ENCODE assay signal across 22 cellular contexts in genomic region chr4:19005211-19005610, GRCh38.
DNase-seq lines count a peak whose midpoint lies in the region; ATAC-seq and TF ChIP-seq lines count a peak whose summit lies in the region.
"Had no signal": no experiment of that assay in that cellular context is flagged by ENCODE, and none has a peak within 500 bp of the region (broad histone marks: within the 10 kb centered on the region; RNA-seq: fewer than 3 reads in every experiment).

No MANE protein-coding gene starts in this region.

- H3K36me3 ChIP-seq in cardiac muscle cell (no peaks in the 10 kb centered on the region), left ventricle myocardium inferior (no peaks in the 10 kb centered on the region), brain microvascular endothelial cell (replicated peaks) (no peaks in the 10 kb centered on the region), right lobe of liver (no peaks in the 10 kb centered on the region)
- H3K36me3 ChIP-seq: lower lobe of right lung, prostate gland had no signal

- BruUV-seq in MCF 10A (replicated peaks; lab: Mats Ljungman, UMichigan) = no TSS peak

- WGBS in right lobe of liver (ENCODE audit: insufficient coverage, low coverage, low lambda C conversion rate, missing lambda C conversion rate) = 0% methylated on average over 1 of the region's 1 CpG

- H3K9me3 Mint-ChIP-seq in MCF 10A (ENCODE audit: unreplicated experiment) = no peaks in the 10 kb centered on the region
- H3K9me3 Mint-ChIP-seq: stimulated activated memory B cell treated with anti-CD40 and anti-IgM and Interleukin-4, amounts not matched to agents 10 μg/mL and 1 μg/mL and 100 μg/mL, for 72 hours had no signal

- H3K27me3 Mint-ChIP-seq in MCF 10A (ENCODE audit: insufficient read depth, unreplicated experiment) = no peaks in the 10 kb centered on the region
- H3K27me3 Mint-ChIP-seq: CD4-positive, CD25-positive, alpha-beta regulatory T cell; naive thymus-derived CD8-positive, alpha-beta T cell; stimulated activated memory B cell treated with anti-CD40 and anti-IgM and Interleukin-4, amounts not matched to agents 10 μg/mL and 1 μg/mL and 100 μg/mL, for 72 hours had no signal

- H3K27ac ChIP-seq in cardiac muscle cell (peak overlapping the region; percentile 53), left ventricle myocardium inferior (replicated peaks) (no peak overlapping the region), brain microvascular endothelial cell (no peak overlapping the region), right lobe of liver (no peak overlapping the region)
- H3K27ac ChIP-seq: dorsolateral prefrontal cortex, lower lobe of right lung, prostate gland had no signal

- no peak overlapping the region for H3K4me3 Mint-ChIP-seq in MCF 10A (ENCODE audit: unreplicated experiment)
- H3K4me3 Mint-ChIP-seq: activated naive CD4-positive, alpha-beta T cell treated with anti-CD3 and anti-CD28 coated beads for 36 hours; CD4-positive, CD25-positive, alpha-beta regulatory T cell; naive thymus-derived CD8-positive, alpha-beta T cell; stimulated activated memory B cell treated with anti-CD40 and anti-IgM and Interleukin-4, amounts not matched to agents 10 μg/mL and 1 μg/mL and 100 μg/mL, for 72 hours had no signal

- POLR2A ChIA-PET in MCF 10A (lab: Yijun Ruan, JAX) = no interaction called here

- H3K4me1 ChIP-seq in cardiac muscle cell (ENCODE audit: low read depth) = peaks cover 13% of the 10 kb centered on the region
- H3K4me1 ChIP-seq in left ventricle myocardium inferior = no peaks in the 10 kb centered on the region
- no peaks in the 10 kb centered on the region for H3K4me1 ChIP-seq in right lobe of liver
- H3K4me1 ChIP-seq: lower lobe of right lung, prostate gland had no signal

- H3K9me3 ChIP-seq in cardiac muscle cell (ENCODE audit: low read depth) (no peaks in the 10 kb centered on the region), left ventricle myocardium inferior (replicated peaks) (peaks cover 15% of the 10 kb centered on the region), right lobe of liver (no peaks in the 10 kb centered on the region)
- H3K9me3 ChIP-seq: prostate gland had no signal

- no peaks in the 10 kb centered on the region for H3K4me1 Mint-ChIP-seq in MCF 10A (ENCODE audit: insufficient read depth, unreplicated experiment)
- H3K4me1 Mint-ChIP-seq: CD4-positive, CD25-positive, alpha-beta regulatory T cell; naive thymus-derived CD8-positive, alpha-beta T cell; stimulated activated memory B cell treated with anti-CD40 and anti-IgM and Interleukin-4, amounts not matched to agents 10 μg/mL and 1 μg/mL and 100 μg/mL, for 72 hours had no signal

- H3K4me3 ChIP-seq in cardiac muscle cell (no peak overlapping the region), left ventricle myocardium inferior (no peak overlapping the region), brain microvascular endothelial cell (ENCODE audit: low read depth, low read length) (no peak overlapping the region), right lobe of liver (no peak overlapping the region)
- H3K4me3 ChIP-seq: dorsolateral prefrontal cortex, lower lobe of right lung, prostate gland had no signal

- ATAC-seq in right lobe of liver = no peak
- ATAC-seq: lower lobe of right lung; naive thymus-derived CD8-positive, alpha-beta T cell; Right ventricle myocardium inferior; stimulated activated memory B cell treated with anti-CD40 and anti-IgM and Interleukin-4, amounts not matched to agents 10 μg/mL and 1 μg/mL and 100 μg/mL, for 72 hours had no signal

- no peaks in the 10 kb centered on the region for H3K27me3 ChIP-seq in cardiac muscle cell
- no peaks in the 10 kb centered on the region for H3K27me3 ChIP-seq in left ventricle myocardium inferior (ENCODE audit: low read depth)
- no peaks in the 10 kb centered on the region for H3K27me3 ChIP-seq in brain microvascular endothelial cell (replicated peaks)
- H3K27me3 ChIP-seq in right lobe of liver = no peaks in the 10 kb centered on the region
- H3K27me3 ChIP-seq: dorsolateral prefrontal cortex had no signal

- TF ChIP-seq CTCF in cardiac muscle cell (IDR thresholded peaks at IDR 0.05; ENCODE audit: low read depth, low read length) (no peak), left ventricle myocardium inferior (IDR thresholded peaks at IDR 0.05; ENCODE audit: borderline replicate concordance) (no peak), brain microvascular endothelial cell (IDR thresholded peaks at IDR 0.05; ENCODE audit: low read depth, low read length, missing control alignments) (no peak), MCF 10A (IDR thresholded peaks at IDR 0.05; ENCODE audit: unreplicated experiment) (no peak), right lobe of liver (IDR thresholded peaks at IDR 0.05) (no peak)

- H3K36me3 Mint-ChIP-seq in MCF 10A (ENCODE audit: insufficient read depth, unreplicated experiment) = no peaks in the 10 kb centered on the region
- H3K36me3 Mint-ChIP-seq: naive thymus-derived CD8-positive, alpha-beta T cell; stimulated activated memory B cell treated with anti-CD40 and anti-IgM and Interleukin-4, amounts not matched to agents 10 μg/mL and 1 μg/mL and 100 μg/mL, for 72 hours had no signal

- DNase-seq in cardiac muscle cell (ENCODE audit: low read depth in 1 of 2, low spot score in 1 of 2) (peak; percentile 2 to 40), left ventricle myocardium inferior (no peak), brain microvascular endothelial cell (peak; percentile 68), left kidney (ENCODE audit: low read depth, low spot score) (peak; percentile 46), MCF 10A (ENCODE audit: unreplicated experiment) (no peak), right lobe of liver (no peak), SIG-M5 treated with dmso at 0.1 percent for 504 hours (lab: John Stamatoyannopoulos, UW; ENCODE audit: unreplicated experiment) (no peak), NCI-H69 (lab: John Stamatoyannopoulos, UW) (no peak)
- DNase-seq: activated CD4-positive, alpha-beta T cell treated with anti-CD3 and anti-CD28 coated beads, Interleukin-2, amount 50 U/mL, for 48 hours; activated naive CD4-positive, alpha-beta T cell treated with anti-CD3 and anti-CD28 coated beads for 36 hours; CD4-positive, CD25-positive, alpha-beta regulatory T cell; DMS79 treated with DMSO at 0.1 percent for 48 hours; dorsolateral prefrontal cortex; Karpas-422; lower lobe of right lung; naive thymus-derived CD8-positive, alpha-beta T cell; NCI-H1092; NCI-H510A; stimulated activated CD4-positive, alpha-beta T cell treated with anti-CD3 and anti-CD28 coated beads, Interleukin-12 subunit alpha, Interleukin-12 subunit beta, amount 100 ng/mL, for 4 hours had no signal

- H3K27ac Mint-ChIP-seq in MCF 10A (ENCODE audit: low read depth, unreplicated experiment) = no peak overlapping the region
- H3K27ac Mint-ChIP-seq: activated naive CD4-positive, alpha-beta T cell treated with anti-CD3 and anti-CD28 coated beads for 36 hours; CD4-positive, CD25-positive, alpha-beta regulatory T cell; naive thymus-derived CD8-positive, alpha-beta T cell; stimulated activated memory B cell treated with anti-CD40 and anti-IgM and Interleukin-4, amounts not matched to agents 10 μg/mL and 1 μg/mL and 100 μg/mL, for 72 hours had no signal

- TF ChIP-seq POLR2A in right lobe of liver (IDR thresholded peaks at IDR 0.05) = no peak

- intact Hi-C loops in left ventricle myocardium inferior (cut with micrococcal nuclease) (no loop called here), MCF 10A (cut with micrococcal nuclease) (no loop called here), right lobe of liver (cut with DNase I) (no loop called here)

- CTCF ChIA-PET in MCF 10A (lab: Yijun Ruan, JAX) = interaction anchor here (2.9 kb wide), 1 partner anchor 10 kb away, joined by 10 read pairs; no protein-coding TSS in a partner anchor

- in situ Hi-C loops in brain microvascular endothelial cell (cut with HindIII; ENCODE audit: low pct_ligation_motif_present, low sequenced_read_pairs) = no loop called here

Comparison
In these comparisons a context has a peak if more than half of its experiments do, and no peak if none do; other contexts are left out.
1. DNase-seq: peak in cardiac muscle cell (2 of 2), brain microvascular endothelial cell (single experiment) and left kidney (single experiment); none in left ventricle myocardium inferior (single experiment), MCF 10A (single experiment), right lobe of liver (0 of 3), SIG-M5 treated with dmso at 0.1 percent for 504 hours (single experiment) and NCI-H69 (single experiment).